In the genomic region with DNA sequence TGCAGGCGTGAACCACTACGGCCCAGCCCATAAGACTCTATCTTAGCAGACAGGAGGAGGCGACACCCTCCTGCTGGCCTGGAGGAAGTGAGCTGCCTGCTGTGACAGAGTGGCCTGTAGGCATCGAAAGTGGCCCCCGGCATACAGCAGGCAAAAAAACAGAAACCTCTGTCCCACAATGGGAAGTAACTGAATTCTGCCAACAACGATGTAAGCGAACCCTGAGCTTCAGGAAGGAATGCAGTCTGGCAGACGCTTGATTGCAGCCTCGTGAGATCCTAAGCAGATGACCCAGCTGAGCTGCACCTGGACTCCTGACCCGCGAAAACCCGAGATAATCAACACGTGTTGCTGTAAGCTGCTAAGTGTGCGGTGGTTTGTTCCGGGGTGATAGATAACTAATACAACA, we compare ENCODE assay signal across 11 cellular contexts. TPM values are rescaled to one million over a fixed set of nuclear protein-coding genes. Genes with fewer than 3 reads are reported as not detected.
DNase-seq lines count a peak whose midpoint lies in the region; ATAC-seq and TF ChIP-seq lines count a peak whose summit lies in the region.
"Had no signal": no experiment of that assay in that cellular context is flagged by ENCODE, and none has a peak within 500 bp of the region (broad histone marks: within the 10 kb centered on the region; RNA-seq: fewer than 3 reads in every experiment).

No MANE protein-coding gene starts in this region.

- H3K27me3 ChIP-seq in upper lobe of right lung (peaks cover 6% of the 10 kb centered on the region), MM.1S (replicated peaks; ENCODE audit: insufficient read depth, low read length) (no peaks in the 10 kb centered on the region), esophagus squamous epithelium (peaks cover 0 to 5% (median 0%) of the 10 kb centered on the region in 4 donors)

- no peaks in the 10 kb centered on the region for H3F3A ChIP-seq in MM.1S (ENCODE audit: insufficient read depth, low read length)

- H3K79me2 ChIP-seq in MM.1S (ENCODE audit: low read length), result no peaks in the 10 kb centered on the region

- H3K9me2 ChIP-seq in MM.1S (replicated peaks; ENCODE audit: insufficient read depth, low read length), result no peaks in the 10 kb centered on the region

- no peak overlapping the region for H3K4me2 ChIP-seq in MM.1S (ENCODE audit: low read depth, low read length)

- intact Hi-C loops in Right ventricle myocardium inferior (cut with DNase I) (no loop called here), cardiac septum (cut with DNase I) (no loop called here), upper lobe of right lung (cut with DNase I) (no loop called here), esophagus squamous epithelium (cut with DNase I) (no loop called here)

- no peak overlapping the region for H2AFZ ChIP-seq in MM.1S (ENCODE audit: low read length)

- H3K4me3 ChIP-seq in upper lobe of right lung (no peak overlapping the region), MM.1S (ENCODE audit: low read length) (no peak overlapping the region), esophagus squamous epithelium (no peak overlapping the region)

- H3K9me3 ChIP-seq in upper lobe of right lung (no peaks in the 10 kb centered on the region), MM.1S (replicated peaks; ENCODE audit: insufficient read depth, low read length) (no peaks in the 10 kb centered on the region), esophagus squamous epithelium (no peaks in the 10 kb centered on the region)

- ATAC-seq in Right ventricle myocardium inferior (peak; percentile 58), upper lobe of right lung (peak; percentile 90)

- no peaks in the 10 kb centered on the region for H3K36me3 ChIP-seq in upper lobe of right lung
- no peaks in the 10 kb centered on the region for H3K36me3 ChIP-seq in MM.1S (replicated peaks; ENCODE audit: insufficient read depth, low read length)
- H3K36me3 ChIP-seq in esophagus squamous epithelium, result no peaks in the 10 kb centered on the region

- H3K9ac ChIP-seq in MM.1S (ENCODE audit: low read length), result no peak overlapping the region

- no peak for TF ChIP-seq CTCF in upper lobe of right lung (IDR thresholded peaks at IDR 0.05)
- TF ChIP-seq CTCF in MM.1S (IDR thresholded peaks at IDR 0.05; ENCODE audit: low read length), result no peak
- no peak for TF ChIP-seq CTCF in esophagus squamous epithelium (IDR thresholded peaks at IDR 0.05)

- TF ChIP-seq POLR2A in esophagus squamous epithelium (IDR thresholded peaks at IDR 0.05), result no peak

- WGBS in esophagus squamous epithelium, 2 donors, result 30 to 32% methylated on average over 3 to 5 of the region's 15 CpGs

- H3K27ac ChIP-seq in upper lobe of right lung, result no peak overlapping the region
- no peak overlapping the region for H3K27ac ChIP-seq in MM.1S (ENCODE audit: low read length)
- H3K27ac ChIP-seq in esophagus squamous epithelium, result no peak overlapping the region

- H3K4me1 ChIP-seq in upper lobe of right lung, result no peaks in the 10 kb centered on the region
- H3K4me1 ChIP-seq in MM.1S (ENCODE audit: low read length), result no peaks in the 10 kb centered on the region
- H3K4me1 ChIP-seq in esophagus squamous epithelium, result no peaks in the 10 kb centered on the region

- no peaks in the 10 kb centered on the region for H4K20me1 ChIP-seq in MM.1S (ENCODE audit: insufficient read depth, low read length)

- no peak for DNase-seq in Right ventricle myocardium inferior (ENCODE audit: missing footprints)
- DNase-seq in cardiac septum (ENCODE audit: low spot score), result no peak
- peak; percentile 54 for DNase-seq in NCI-H146 (lab: John Stamatoyannopoulos, UW)
- DNase-seq in germinal center (ENCODE audit: low spot score), result peak; percentile 49
- DNase-seq in upper lobe of right lung, result peak; percentile 71
- no peak for DNase-seq in amniotic stem cell (lab: John Stamatoyannopoulos, UW)
- DNase-seq in MM.1S, result no peak
- DNase-seq in esophagus squamous epithelium (lab: John Stamatoyannopoulos, UW), result no peak
- DNase-seq: activated CD8-positive, alpha-beta memory T cell treated with anti-CD3 and anti-CD28 coated beads, Interleukin-2, amount 50 U/mL, for 48 hours; central memory CD4-positive, alpha-beta T cell had no signal

RNA-seq across cellular contexts. Expression of a gene that starts 13.6 kb away (rescaled TPM):
- total RNA-seq in Right ventricle myocardium inferior (4.6 TPM), cardiac septum (1.4 TPM), upper lobe of right lung (0.20 TPM), esophagus squamous epithelium (1 to 10 TPM in 1 of 4 donors, under 1 TPM in 3; 0.13 to 1.7 (median 0.83) TPM)
- total RNA-seq: M059J had no signal

Comparison
In these comparisons a context has a peak if more than half of its experiments do, and no peak if none do; other contexts are left out.
1. DNase-seq: peak in NCI-H146 (single experiment), germinal center (single experiment) and upper lobe of right lung (single experiment); none in Right ventricle myocardium inferior (single experiment), cardiac septum (single experiment), amniotic stem cell (single experiment), MM.1S (single experiment) and esophagus squamous epithelium (single experiment).